Comparison of ENCODE assay signal across 7 cellular contexts in the genomic region with DNA sequence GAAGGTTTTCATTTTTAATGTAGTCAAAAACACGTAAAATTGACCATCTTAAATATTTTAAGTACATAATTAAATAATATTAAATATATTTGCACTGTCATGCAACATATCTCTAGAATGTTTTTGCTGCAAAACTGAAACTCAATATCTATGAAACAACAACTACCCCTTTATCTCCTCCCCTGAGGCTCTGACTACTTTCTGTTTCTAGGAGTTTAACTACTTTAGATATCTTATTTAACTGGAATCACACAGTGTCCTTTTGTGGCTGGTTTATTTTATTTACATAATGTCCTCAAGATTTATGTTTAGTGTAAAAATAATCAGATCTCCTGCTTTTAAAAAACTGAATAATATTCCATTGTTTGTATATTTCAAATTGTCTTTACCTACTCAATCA.
"Had no signal": no experiment of that assay in that cellular context is flagged by ENCODE, and none has a peak within 500 bp of the region (broad histone marks: within the 10 kb centered on the region; RNA-seq: fewer than 3 reads in every experiment).

No MANE protein-coding gene starts in this region.

- H3K4me3 ChIP-seq: GM23248, HAP-1 had no signal

- H3K4me3 Mint-ChIP-seq: IgD-negative memory B cell had no signal

- H3K4me1 ChIP-seq: HAP-1 had no signal

- H3K9me3 ChIP-seq: HAP-1 had no signal

- H3K9ac ChIP-seq: GM23248, KMS-11 had no signal

- H3K27ac ChIP-seq: GM23248, KMS-11 had no signal

- H3K36me3 ChIP-seq: HAP-1 had no signal

- H3K27ac Mint-ChIP-seq: IgD-negative memory B cell had no signal

- H2AFZ ChIP-seq: GM23248 had no signal

- H3K36me3 Mint-ChIP-seq: IgD-negative memory B cell had no signal

- H3K27me3 Mint-ChIP-seq: IgD-negative memory B cell had no signal

- H3K4me1 Mint-ChIP-seq: IgD-negative memory B cell had no signal

- DNase-seq: GM23248, GOT3, H7, KBM-7 had no signal

- H3K4me2 ChIP-seq: KMS-11 had no signal
